Comparison of ENCODE assay signal across 21 cellular contexts in the genomic region with DNA sequence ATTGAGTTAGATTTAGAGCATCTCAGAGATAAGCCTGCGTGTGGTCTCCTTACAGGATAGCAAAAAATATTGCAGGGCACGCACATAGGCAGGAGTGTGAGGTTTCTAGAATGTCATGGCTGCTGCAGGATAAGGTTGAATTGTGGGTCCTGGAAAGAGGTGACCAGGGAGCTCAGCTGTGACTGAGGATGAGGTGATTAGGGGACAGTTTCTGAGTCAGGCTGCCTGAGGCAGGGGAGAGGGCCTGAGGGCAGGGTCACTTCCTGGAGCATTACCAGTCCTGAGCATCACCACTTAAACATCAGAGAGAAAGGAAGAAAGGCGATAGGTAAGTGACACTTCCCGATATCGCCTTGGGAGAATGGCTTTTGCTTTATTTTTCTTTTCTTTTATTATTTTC.
"Had no signal": no experiment of that assay in that cellular context is flagged by ENCODE, and none has a peak within 500 bp of the region (broad histone marks: within the 10 kb centered on the region; RNA-seq: fewer than 3 reads in every experiment).

No MANE protein-coding gene starts in this region.

- H3K27ac ChIP-seq: cardiac muscle cell, epithelial cell of prostate, foreskin keratinocyte, left lung, parathyroid adenoma, sigmoid colon, upper lobe of right lung had no signal

- H3K27me3 Mint-ChIP-seq: activated B cell treated with CpG ODN at 0.5 μM for 24 hours; activated CD4-positive, alpha-beta memory T cell treated with anti-CD3 and anti-CD28 coated beads for 36 hours; activated naive CD8-positive, alpha-beta T cell treated with anti-CD3 and anti-CD28 coated beads for 36 hours; stimulated activated naive B cell treated with anti-CD40 and anti-IgM and Interleukin-4, amounts not matched to agents 10 μg/mL and 1 μg/mL and 100 μg/mL, for 72 hours; T-cell had no signal

- H3K36me3 ChIP-seq: cardiac muscle cell, left lung, sigmoid colon, upper lobe of right lung had no signal

- FAIRE-seq: keratinocyte had no signal

- H3K27ac Mint-ChIP-seq: activated B cell treated with CpG ODN at 0.5 μM for 24 hours; activated CD4-positive, alpha-beta memory T cell treated with anti-CD3 and anti-CD28 coated beads for 36 hours; activated naive CD8-positive, alpha-beta T cell treated with anti-CD3 and anti-CD28 coated beads for 36 hours; activated T-helper 1 cell treated with anti-CD3 and anti-CD28 coated beads, Interleukin-12 subunit alpha, Interleukin-12 subunit beta, Interleukin-2, Interleukin-4 antibody, amounts not matched to agents 30 ng/mL and 10 ng/mL and 1 ng/mL, durations not matched to agents 14 hours and 24 hours and 36 hours; stimulated activated naive B cell treated with anti-CD40 and anti-IgM and Interleukin-4, amounts not matched to agents 10 μg/mL and 1 μg/mL and 100 μg/mL, for 72 hours; T-cell had no signal

- H3K79me2 ChIP-seq: parathyroid adenoma had no signal

- H3K36me3 Mint-ChIP-seq: activated CD4-positive, alpha-beta memory T cell treated with anti-CD3 and anti-CD28 coated beads for 36 hours; activated naive CD8-positive, alpha-beta T cell treated with anti-CD3 and anti-CD28 coated beads for 36 hours; stimulated activated naive B cell treated with anti-CD40 and anti-IgM and Interleukin-4, amounts not matched to agents 10 μg/mL and 1 μg/mL and 100 μg/mL, for 72 hours; T-cell had no signal

- ATAC-seq: foreskin keratinocyte; left lung; stimulated activated naive B cell treated with anti-CD40 and anti-IgM and Interleukin-4, amounts not matched to agents 10 μg/mL and 1 μg/mL and 100 μg/mL, for 72 hours; T-cell; upper lobe of right lung had no signal

- H3K9me3 ChIP-seq: left lung, sigmoid colon, upper lobe of right lung had no signal

- H3K27me3 ChIP-seq: cardiac muscle cell, left lung, sigmoid colon, upper lobe of right lung had no signal

- H3K9ac ChIP-seq: parathyroid adenoma had no signal

- H3K9me3 Mint-ChIP-seq: activated B cell treated with CpG ODN at 0.5 μM for 24 hours; activated naive CD8-positive, alpha-beta T cell treated with anti-CD3 and anti-CD28 coated beads for 36 hours; activated T-helper 1 cell treated with anti-CD3 and anti-CD28 coated beads, Interleukin-12 subunit alpha, Interleukin-12 subunit beta, Interleukin-2, Interleukin-4 antibody, amounts not matched to agents 30 ng/mL and 10 ng/mL and 1 ng/mL, durations not matched to agents 14 hours and 24 hours and 36 hours; stimulated activated naive B cell treated with anti-CD40 and anti-IgM and Interleukin-4, amounts not matched to agents 10 μg/mL and 1 μg/mL and 100 μg/mL, for 72 hours had no signal

- DNase-seq: activated B cell treated with CpG ODN at 0.5 μM for 24 hours; activated CD4-positive, alpha-beta memory T cell treated with anti-CD3 and anti-CD28 coated beads for 36 hours; activated CD4-positive, alpha-beta T cell treated with anti-CD3 and anti-CD28 coated beads for 4 hours; activated naive CD8-positive, alpha-beta T cell treated with anti-CD3 and anti-CD28 coated beads for 36 hours; activated T-cell treated with anti-CD3 and anti-CD28 coated beads for 4 hours; amniotic stem cell; dermis blood vessel endothelial cell; effector memory CD4-positive, alpha-beta T cell; foreskin keratinocyte; hippocampal formation; left lung; sigmoid colon; stimulated activated CD4-positive, alpha-beta T cell treated with anti-CD3 and anti-CD28 coated beads, Interleukin-4, amount 100 ng/mL, for 4 hours; stimulated activated naive B cell treated with anti-CD40 and anti-IgM and Interleukin-4, amounts not matched to agents 10 μg/mL and 1 μg/mL and 100 μg/mL, for 72 hours; T-cell; upper lobe of right lung had no signal

- H3K4me3 Mint-ChIP-seq: activated B cell treated with CpG ODN at 0.5 μM for 24 hours; activated CD4-positive, alpha-beta memory T cell treated with anti-CD3 and anti-CD28 coated beads for 36 hours; activated naive CD8-positive, alpha-beta T cell treated with anti-CD3 and anti-CD28 coated beads for 36 hours; activated T-helper 1 cell treated with anti-CD3 and anti-CD28 coated beads, Interleukin-12 subunit alpha, Interleukin-12 subunit beta, Interleukin-2, Interleukin-4 antibody, amounts not matched to agents 30 ng/mL and 10 ng/mL and 1 ng/mL, durations not matched to agents 14 hours and 24 hours and 36 hours; stimulated activated naive B cell treated with anti-CD40 and anti-IgM and Interleukin-4, amounts not matched to agents 10 μg/mL and 1 μg/mL and 100 μg/mL, for 72 hours; T-cell had no signal

- H3K4me1 Mint-ChIP-seq: activated B cell treated with CpG ODN at 0.5 μM for 24 hours; activated naive CD8-positive, alpha-beta T cell treated with anti-CD3 and anti-CD28 coated beads for 36 hours; stimulated activated naive B cell treated with anti-CD40 and anti-IgM and Interleukin-4, amounts not matched to agents 10 μg/mL and 1 μg/mL and 100 μg/mL, for 72 hours; T-cell had no signal

- H3K4me3 ChIP-seq: cardiac muscle cell, left lung, sigmoid colon, upper lobe of right lung had no signal

- H2AFZ ChIP-seq: parathyroid adenoma had no signal

- H3K4me1 ChIP-seq: foreskin keratinocyte, left lung, parathyroid adenoma, upper lobe of right lung had no signal
